1 cellular context compared by ENCODE assay signal in the genomic region with DNA sequence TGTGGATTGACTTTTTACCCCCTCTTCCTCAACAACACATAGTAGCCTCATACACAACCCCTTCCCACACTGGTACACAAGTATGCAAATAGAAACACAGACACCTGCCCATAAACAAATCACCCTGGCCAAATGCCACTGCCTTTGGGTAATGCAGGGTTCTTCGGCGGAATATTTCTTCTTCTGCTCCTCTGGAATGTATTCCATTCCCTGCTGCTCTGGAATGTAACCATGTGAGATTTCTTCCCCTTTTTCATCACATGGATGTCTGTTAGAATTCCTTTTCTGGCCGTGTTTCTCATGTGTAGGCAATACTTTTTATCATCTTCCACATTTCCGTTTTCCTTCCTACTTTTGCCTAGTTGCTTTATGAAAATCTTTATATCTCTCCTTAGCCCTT.
TF ChIP-seq lines count a peak whose summit lies in the region.

No MANE protein-coding gene starts in this region.

TF ChIP-seq in Ishikawa, 13 proteins besides CTCF, POLR2A, EP300 and RAD21 (continued from another document):
- TF ChIP-seq, protein P1, sequence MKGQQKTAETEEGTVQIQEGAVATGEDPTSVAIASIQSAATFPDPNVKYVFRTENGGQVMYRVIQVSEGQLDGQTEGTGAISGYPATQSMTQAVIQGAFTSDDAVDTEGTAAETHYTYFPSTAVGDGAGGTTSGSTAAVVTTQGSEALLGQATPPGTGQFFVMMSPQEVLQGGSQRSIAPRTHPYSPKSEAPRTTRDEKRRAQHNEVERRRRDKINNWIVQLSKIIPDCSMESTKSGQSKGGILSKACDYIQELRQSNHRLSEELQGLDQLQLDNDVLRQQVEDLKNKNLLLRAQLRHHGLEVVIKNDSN (IDR thresholded peaks at IDR 0.05) = 0 out of 2 replicates have a peak, but pooled peaks have one; percentile 12
- TF ChIP-seq TEAD4 (IDR thresholded peaks at IDR 0.05) = peak; percentile 94
- TF ChIP-seq FOXM1 (IDR thresholded peaks at IDR 0.05; ENCODE audit: borderline replicate concordance, low read depth) = no peak; the same call in 1 of the 2 replicates
- TF ChIP-seq CEBPB (IDR thresholded peaks at IDR 0.05) = peak; percentile 30; the same call in 1 of the 2 replicates
- TF ChIP-seq, protein P2, sequence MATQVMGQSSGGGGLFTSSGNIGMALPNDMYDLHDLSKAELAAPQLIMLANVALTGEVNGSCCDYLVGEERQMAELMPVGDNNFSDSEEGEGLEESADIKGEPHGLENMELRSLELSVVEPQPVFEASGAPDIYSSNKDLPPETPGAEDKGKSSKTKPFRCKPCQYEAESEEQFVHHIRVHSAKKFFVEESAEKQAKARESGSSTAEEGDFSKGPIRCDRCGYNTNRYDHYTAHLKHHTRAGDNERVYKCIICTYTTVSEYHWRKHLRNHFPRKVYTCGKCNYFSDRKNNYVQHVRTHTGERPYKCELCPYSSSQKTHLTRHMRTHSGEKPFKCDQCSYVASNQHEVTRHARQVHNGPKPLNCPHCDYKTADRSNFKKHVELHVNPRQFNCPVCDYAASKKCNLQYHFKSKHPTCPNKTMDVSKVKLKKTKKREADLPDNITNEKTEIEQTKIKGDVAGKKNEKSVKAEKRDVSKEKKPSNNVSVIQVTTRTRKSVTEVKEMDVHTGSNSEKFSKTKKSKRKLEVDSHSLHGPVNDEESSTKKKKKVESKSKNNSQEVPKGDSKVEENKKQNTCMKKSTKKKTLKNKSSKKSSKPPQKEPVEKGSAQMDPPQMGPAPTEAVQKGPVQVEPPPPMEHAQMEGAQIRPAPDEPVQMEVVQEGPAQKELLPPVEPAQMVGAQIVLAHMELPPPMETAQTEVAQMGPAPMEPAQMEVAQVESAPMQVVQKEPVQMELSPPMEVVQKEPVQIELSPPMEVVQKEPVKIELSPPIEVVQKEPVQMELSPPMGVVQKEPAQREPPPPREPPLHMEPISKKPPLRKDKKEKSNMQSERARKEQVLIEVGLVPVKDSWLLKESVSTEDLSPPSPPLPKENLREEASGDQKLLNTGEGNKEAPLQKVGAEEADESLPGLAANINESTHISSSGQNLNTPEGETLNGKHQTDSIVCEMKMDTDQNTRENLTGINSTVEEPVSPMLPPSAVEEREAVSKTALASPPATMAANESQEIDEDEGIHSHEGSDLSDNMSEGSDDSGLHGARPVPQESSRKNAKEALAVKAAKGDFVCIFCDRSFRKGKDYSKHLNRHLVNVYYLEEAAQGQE (IDR thresholded peaks at IDR 0.05; ENCODE audit: low read depth) = no peak
